ENCODE assay signal across 29 cellular contexts in genomic region chr2:16441431-16441830, GRCh38.
"Had no signal": no experiment of that assay in that cellular context is flagged by ENCODE, and none has a peak within 500 bp of the region (broad histone marks: within the 10 kb centered on the region; RNA-seq: fewer than 3 reads in every experiment).

No MANE protein-coding gene starts in this region.

- ATAC-seq: gastroesophageal sphincter; left colon; naive thymus-derived CD4-positive, alpha-beta T cell; right lobe of liver; stimulated activated memory B cell treated with anti-CD40 and anti-IgM and Interleukin-4, amounts not matched to agents 10 μg/mL and 1 μg/mL and 100 μg/mL, for 72 hours had no signal

- H2AFZ ChIP-seq: hepatocyte had no signal

- H3K4me1 ChIP-seq: gastroesophageal sphincter, right lobe of liver, stomach, tibial artery had no signal

- H3K27ac ChIP-seq: gastroesophageal sphincter, hepatocyte, ovary, right lobe of liver, skin epidermis, stomach, tibial artery had no signal

- FAIRE-seq: colon, endometrium, keratinocyte had no signal

- H3K9me3 ChIP-seq: gastroesophageal sphincter, ovary, right lobe of liver, stomach, tibial artery had no signal

- H3K27me3 ChIP-seq: gastroesophageal sphincter, hepatocyte, ovary, right lobe of liver, stomach, tibial artery had no signal

- H3K4me3 Mint-ChIP-seq: activated naive CD4-positive, alpha-beta T cell treated with anti-CD3 and anti-CD28 coated beads, Interleukin-2, amount 10 ng/mL, durations not matched to agents 7 days and 5 days; activated T-helper 1 cell treated with anti-CD3 and anti-CD28 coated beads, Interleukin-12 subunit alpha, Interleukin-12 subunit beta, Interleukin-2, Interleukin-4 antibody, amounts not matched to agents 30 ng/mL and 10 ng/mL and 1 ng/mL, durations not matched to agents 14 hours and 24 hours and 36 hours; naive thymus-derived CD4-positive, alpha-beta T cell; stimulated activated memory B cell treated with anti-CD40 and anti-IgM and Interleukin-4, amounts not matched to agents 10 μg/mL and 1 μg/mL and 100 μg/mL, for 72 hours had no signal

- H3K4me1 Mint-ChIP-seq: activated naive CD4-positive, alpha-beta T cell treated with anti-CD3 and anti-CD28 coated beads, Interleukin-2, amount 10 ng/mL, durations not matched to agents 7 days and 5 days; stimulated activated memory B cell treated with anti-CD40 and anti-IgM and Interleukin-4, amounts not matched to agents 10 μg/mL and 1 μg/mL and 100 μg/mL, for 72 hours had no signal

- DNase-seq: activated CD4-positive, alpha-beta T cell treated with anti-CD3 and anti-CD28 coated beads for 4 hours; activated CD4-positive, alpha-beta T cell treated with anti-CD3 and anti-CD28 coated beads, Interleukin-2, amount 50 U/mL, for 48 hours; activated CD8-positive, alpha-beta memory T cell treated with anti-CD3 and anti-CD28 coated beads, Interleukin-2, amount 50 U/mL, for 4 hours; activated effector memory CD4-positive, alpha-beta T cell treated with anti-CD3 and anti-CD28 coated beads, Interleukin-2, amount 50 U/mL, for 16 hours; activated naive CD4-positive, alpha-beta T cell treated with anti-CD3 and anti-CD28 coated beads, Interleukin-2, amount 10 ng/mL, durations not matched to agents 7 days and 5 days; activated T-cell treated with anti-CD3 and anti-CD28 coated beads, Interleukin-2, amount 50 U/mL, for 1 hour; amniotic stem cell; dermis blood vessel endothelial cell; effector CD4-positive, alpha-beta T cell; erythroblast; left colon; mammary epithelial cell; midbrain; naive thymus-derived CD4-positive, alpha-beta T cell; ovary; right lobe of liver; stimulated activated CD4-positive, alpha-beta T cell treated with anti-CD3 and anti-CD28 coated beads, Interleukin-4, amount 100 ng/mL, for 4 hours; stimulated activated CD8-positive, alpha-beta memory T cell treated with anti-CD3 and anti-CD28 coated beads, Interleukin-4, amount 100 ng/mL, for 48 hours; stomach; tibial artery had no signal

- H3K4me3 ChIP-seq: gastroesophageal sphincter, hepatocyte, ovary, right lobe of liver, skin epidermis, stomach, tibial artery had no signal

- H3K79me2 ChIP-seq: hepatocyte had no signal

- H3K36me3 Mint-ChIP-seq: activated naive CD4-positive, alpha-beta T cell treated with anti-CD3 and anti-CD28 coated beads, Interleukin-2, amount 10 ng/mL, durations not matched to agents 7 days and 5 days; naive thymus-derived CD4-positive, alpha-beta T cell; stimulated activated memory B cell treated with anti-CD40 and anti-IgM and Interleukin-4, amounts not matched to agents 10 μg/mL and 1 μg/mL and 100 μg/mL, for 72 hours had no signal

- H3K4me2 ChIP-seq: hepatocyte had no signal

- H3K27ac Mint-ChIP-seq: activated naive CD4-positive, alpha-beta T cell treated with anti-CD3 and anti-CD28 coated beads, Interleukin-2, amount 10 ng/mL, durations not matched to agents 7 days and 5 days; activated T-helper 1 cell treated with anti-CD3 and anti-CD28 coated beads, Interleukin-12 subunit alpha, Interleukin-12 subunit beta, Interleukin-2, Interleukin-4 antibody, amounts not matched to agents 30 ng/mL and 10 ng/mL and 1 ng/mL, durations not matched to agents 14 hours and 24 hours and 36 hours; naive thymus-derived CD4-positive, alpha-beta T cell; progenitor cell of endocrine pancreas; stimulated activated memory B cell treated with anti-CD40 and anti-IgM and Interleukin-4, amounts not matched to agents 10 μg/mL and 1 μg/mL and 100 μg/mL, for 72 hours had no signal

- H3K36me3 ChIP-seq: gastroesophageal sphincter, ovary, right lobe of liver, stomach, tibial artery had no signal

- H3K9me3 Mint-ChIP-seq: activated naive CD4-positive, alpha-beta T cell treated with anti-CD3 and anti-CD28 coated beads, Interleukin-2, amount 10 ng/mL, durations not matched to agents 7 days and 5 days; activated T-helper 1 cell treated with anti-CD3 and anti-CD28 coated beads, Interleukin-12 subunit alpha, Interleukin-12 subunit beta, Interleukin-2, Interleukin-4 antibody, amounts not matched to agents 30 ng/mL and 10 ng/mL and 1 ng/mL, durations not matched to agents 14 hours and 24 hours and 36 hours had no signal
